2 cellular contexts compared by ENCODE assay signal in genomic region chr19:3142938-3143337, GRCh38.
TF ChIP-seq lines count a peak whose summit lies in the region.

No MANE protein-coding gene starts in this region.

TF ChIP-seq in SK-N-SH, 30 proteins besides CTCF, POLR2A, EP300 and RAD21 (continued from another document):
- no peak for TF ChIP-seq IRF3 (IDR thresholded peaks at IDR 0.05; ENCODE audit: low read depth, low read length)
- no peak for TF ChIP-seq ELF1 (IDR thresholded peaks at IDR 0.05)
- no peak for TF ChIP-seq GATA2 (CRISPR knock-in tag; IDR thresholded peaks at IDR 0.05)
- TF ChIP-seq YY1 (IDR thresholded peaks at IDR 0.05; ENCODE audit: low read depth): no peak
- no peak for TF ChIP-seq SMC3 (IDR thresholded peaks at IDR 0.05; ENCODE audit: low read depth, low read length)

TF ChIP-seq in SK-N-SH treated with all-trans-retinoic acid at 6 μM for 48 hours, 23 proteins besides CTCF, POLR2A, EP300 and RAD21 (continued from another document):
- no peak for TF ChIP-seq PPARA (CRISPR knock-in tag; IDR thresholded peaks at IDR 0.05; ENCODE audit: borderline replicate concordance)
- TF ChIP-seq RARB (CRISPR knock-in tag; IDR thresholded peaks at IDR 0.05): no peak
TF ChIP-seq in SK-N-SH treated with all-trans-retinoic acid at 6 μM for 48 hours: peak in this region for 0.
